ENCODE assay signal across 28 cellular contexts in genomic region chr2:58291726-58292430, GRCh38. TPM values are rescaled to one million over a fixed set of nuclear protein-coding genes. Genes with fewer than 3 reads are reported as not detected.
DNase-seq lines count a peak whose midpoint lies in the region; ATAC-seq lines count a peak whose summit lies in the region.
"Had no signal": no experiment of that assay in that cellular context is flagged by ENCODE, and none has a peak within 500 bp of the region (broad histone marks: within the 10 kb centered on the region; RNA-seq: fewer than 3 reads in every experiment).

No MANE protein-coding gene starts in this region.

- no peaks in the 10 kb centered on the region for H3K9me3 Mint-ChIP-seq in activated naive CD4-positive, alpha-beta T cell treated with anti-CD3 and anti-CD28 coated beads for 36 hours
- H3K9me3 Mint-ChIP-seq: activated CD4-positive, alpha-beta T cell treated with anti-CD3 and anti-CD28 coated beads, Interleukin-2, amount 10 ng/mL, durations not matched to agents 7 days and 5 days; activated T-cell treated with anti-CD3 and anti-CD28 coated beads, Interleukin-2, amount 50 U/mL, for 72 hours; CD4-positive, alpha-beta T cell; endodermal cell; GM23338; IgD-negative memory B cell had no signal

- no peak for ATAC-seq in activated CD4-positive, CD25-positive, alpha-beta regulatory T cell treated with anti-CD3 and anti-CD28 coated beads, Interleukin-2, amount 50 U/mL, for 24 hours
- ATAC-seq: activated CD8-positive, alpha-beta memory T cell treated with anti-CD3 and anti-CD28 coated beads, Interleukin-2, amount 10 ng/mL, durations not matched to agents 7 days and 5 days; activated T-cell treated with anti-CD3 and anti-CD28 coated beads, Interleukin-2, amount 50 U/mL, for 72 hours; GM23338; left colon; naive thymus-derived CD4-positive, alpha-beta T cell had no signal

- H3K36me3 Mint-ChIP-seq in activated naive CD4-positive, alpha-beta T cell treated with anti-CD3 and anti-CD28 coated beads for 36 hours (ENCODE audit: low read depth), result no peaks in the 10 kb centered on the region
- H3K36me3 Mint-ChIP-seq: activated CD8-positive, alpha-beta memory T cell treated with anti-CD3 and anti-CD28 coated beads, Interleukin-2, amount 10 ng/mL, durations not matched to agents 7 days and 5 days; IgD-negative memory B cell; naive thymus-derived CD4-positive, alpha-beta T cell had no signal

- H3K27ac Mint-ChIP-seq in activated naive CD4-positive, alpha-beta T cell treated with anti-CD3 and anti-CD28 coated beads for 36 hours, result no peak overlapping the region
- H3K27ac Mint-ChIP-seq: activated CD4-positive, alpha-beta T cell treated with anti-CD3 and anti-CD28 coated beads, Interleukin-2, amount 10 ng/mL, durations not matched to agents 7 days and 5 days; activated CD8-positive, alpha-beta memory T cell treated with anti-CD3 and anti-CD28 coated beads, Interleukin-2, amount 10 ng/mL, durations not matched to agents 7 days and 5 days; activated T-cell treated with anti-CD3 and anti-CD28 coated beads, Interleukin-2, amount 50 U/mL, for 72 hours; CD4-positive, alpha-beta T cell; endodermal cell; GM23338; IgD-negative memory B cell; naive thymus-derived CD4-positive, alpha-beta T cell had no signal

- CTCF ChIA-PET in activated naive CD4-positive, alpha-beta T cell treated with anti-CD3 and anti-CD28 coated beads for 36 hours (lab: Charles Lee), result no interaction called here

- no peak overlapping the region for H3K4me3 Mint-ChIP-seq in activated naive CD4-positive, alpha-beta T cell treated with anti-CD3 and anti-CD28 coated beads for 36 hours
- H3K4me3 Mint-ChIP-seq: activated CD4-positive, alpha-beta T cell treated with anti-CD3 and anti-CD28 coated beads, Interleukin-2, amount 10 ng/mL, durations not matched to agents 7 days and 5 days; activated CD8-positive, alpha-beta memory T cell treated with anti-CD3 and anti-CD28 coated beads, Interleukin-2, amount 10 ng/mL, durations not matched to agents 7 days and 5 days; activated T-cell treated with anti-CD3 and anti-CD28 coated beads, Interleukin-2, amount 50 U/mL, for 72 hours; CD4-positive, alpha-beta T cell; endodermal cell; GM23338; IgD-negative memory B cell; naive thymus-derived CD4-positive, alpha-beta T cell had no signal

- DNase-seq in NCI-H1092 treated with DMSO at 0.1 percent for 48 hours (lab: John Stamatoyannopoulos, UW) (peak; percentile 17), NCI-H1092 (lab: John Stamatoyannopoulos, UW) (no peak), DMS53 treated with DMSO at 0.1 percent for 48 hours (lab: John Stamatoyannopoulos, UW; ENCODE audit: unreplicated experiment) (peak; percentile 60), NCI-H748 treated with DMSO at 0.1 percent for 48 hours (lab: John Stamatoyannopoulos, UW) (peak; percentile 9), left kidney (ENCODE audit: low read depth, low spot score) (peak; percentile 9)
- no peak for DNase-seq in activated naive CD4-positive, alpha-beta T cell treated with anti-CD3 and anti-CD28 coated beads for 36 hours
- DNase-seq in effector CD4-positive, alpha-beta T cell, result no peak
- DNase-seq: activated CD4-positive, alpha-beta T cell treated with anti-CD3 and anti-CD28 coated beads, Interleukin-2, amount 10 ng/mL, durations not matched to agents 7 days and 5 days; activated CD8-positive, alpha-beta memory T cell treated with anti-CD3 and anti-CD28 coated beads, Interleukin-2, amount 10 ng/mL, durations not matched to agents 7 days and 5 days; activated naive CD4-positive, alpha-beta T cell treated with Interleukin-2 at 50 U/mL for 16 hours; activated T-cell treated with anti-CD3 and anti-CD28 coated beads, Interleukin-2, amount 50 U/mL, for 72 hours; amygdala; CD4-positive, alpha-beta T cell; DMS79; endodermal cell; foreskin melanocyte; GF-D8; left colon; naive thymus-derived CD4-positive, alpha-beta T cell; NCI-H187; occipital lobe; Peyer's patch; small intestine; stimulated activated CD4-positive, alpha-beta T cell treated with anti-CD3 and anti-CD28 coated beads, Interleukin-1b, Interleukin-23, amount 100 ng/mL, for 48 hours; upper lobe of left lung had no signal

- peaks cover 15% of the 10 kb centered on the region for H3K27me3 Mint-ChIP-seq in activated naive CD4-positive, alpha-beta T cell treated with anti-CD3 and anti-CD28 coated beads for 36 hours (ENCODE audit: low read depth)
- H3K27me3 Mint-ChIP-seq: IgD-negative memory B cell had no signal

- intact Hi-C loops in activated naive CD4-positive, alpha-beta T cell treated with anti-CD3 and anti-CD28 coated beads for 36 hours (cut with micrococcal nuclease), result no loop called here

- H3K4me1 Mint-ChIP-seq in activated naive CD4-positive, alpha-beta T cell treated with anti-CD3 and anti-CD28 coated beads for 36 hours (ENCODE audit: low read depth), result no peaks in the 10 kb centered on the region
- H3K4me1 Mint-ChIP-seq: activated CD4-positive, alpha-beta T cell treated with anti-CD3 and anti-CD28 coated beads, Interleukin-2, amount 10 ng/mL, durations not matched to agents 7 days and 5 days; activated CD8-positive, alpha-beta memory T cell treated with anti-CD3 and anti-CD28 coated beads, Interleukin-2, amount 10 ng/mL, durations not matched to agents 7 days and 5 days; IgD-negative memory B cell; naive thymus-derived CD4-positive, alpha-beta T cell had no signal

RNA-seq across cellular contexts. Expression of gene FANCL, which starts 50.8 kb away (rescaled TPM):
- total RNA-seq in activated naive CD4-positive, alpha-beta T cell treated with anti-CD3 and anti-CD28 coated beads for 36 hours, result 10 to 100 TPM; 14.3 to 16.3 TPM

Comparison
In these comparisons a context has a peak if more than half of its experiments do, and no peak if none do; other contexts are left out.
1. DNase-seq: peak in NCI-H1092 treated with DMSO at 0.1 percent for 48 hours (single experiment), DMS53 treated with DMSO at 0.1 percent for 48 hours (single experiment), NCI-H748 treated with DMSO at 0.1 percent for 48 hours (single experiment) and left kidney (single experiment); none in NCI-H1092 (single experiment), activated naive CD4-positive, alpha-beta T cell treated with anti-CD3 and anti-CD28 coated beads for 36 hours (single experiment) and effector CD4-positive, alpha-beta T cell (single experiment).